ENCODE assay signal across 18 cellular contexts in the genomic region with DNA sequence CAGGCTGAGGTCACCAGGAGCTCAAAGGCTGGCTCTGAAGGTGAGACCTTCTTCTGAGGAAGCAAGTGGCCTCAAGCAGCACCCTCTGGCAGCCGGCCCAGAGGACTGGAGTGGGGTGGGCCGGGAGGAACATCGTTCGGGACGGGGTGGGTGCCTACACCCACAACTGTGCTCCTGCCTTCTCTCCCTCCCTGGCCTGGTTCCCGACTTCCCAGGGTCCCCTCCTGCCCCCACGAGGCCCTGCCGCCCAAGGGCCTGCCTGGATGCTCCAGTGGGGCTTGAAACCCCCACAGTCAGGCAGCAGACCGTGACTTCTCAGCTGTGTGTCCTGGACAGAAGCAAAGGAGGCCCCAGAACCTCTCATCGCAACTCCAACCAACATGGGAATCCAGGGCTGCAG.
"Had no signal": no experiment of that assay in that cellular context is flagged by ENCODE, and none has a peak within 500 bp of the region (broad histone marks: within the 10 kb centered on the region; RNA-seq: fewer than 3 reads in every experiment).

No MANE protein-coding gene starts in this region.

- DNase-seq: activated CD4-positive, alpha-beta T cell treated with anti-CD3 and anti-CD28 coated beads, Interleukin-2, amount 50 U/mL, for 1 hour; activated naive CD4-positive, alpha-beta T cell treated with anti-CD3 and anti-CD28 coated beads, Interleukin-2, amount 10 ng/mL, durations not matched to agents 7 days and 5 days; activated T-cell treated with anti-CD3 and anti-CD28 coated beads for 4 hours; erythroblast; gastrocnemius medialis; heart left ventricle; stimulated activated CD4-positive, alpha-beta T cell treated with anti-CD3 and anti-CD28 coated beads, Interleukin-4, amount 100 ng/mL, for 4 hours; stimulated activated CD8-positive, alpha-beta memory T cell treated with anti-CD3 and anti-CD28 coated beads, Interleukin-4, amount 100 ng/mL, for 48 hours; stimulated activated naive CD4-positive, alpha-beta T cell treated with Interleukin-2 at 50 U/mL for 16 hours had no signal

- H3K36me3 ChIP-seq: ascending aorta, gastrocnemius medialis, heart left ventricle, suprapubic skin, upper lobe of right lung had no signal

- H3K4me1 Mint-ChIP-seq: activated naive CD4-positive, alpha-beta T cell treated with anti-CD3 and anti-CD28 coated beads, Interleukin-2, amount 10 ng/mL, durations not matched to agents 7 days and 5 days had no signal

- H3K27ac ChIP-seq: ascending aorta, gastrocnemius medialis, heart left ventricle, psoas muscle, suprapubic skin, upper lobe of right lung had no signal

- H3K4me3 Mint-ChIP-seq: activated naive CD4-positive, alpha-beta T cell treated with anti-CD3 and anti-CD28 coated beads, Interleukin-2, amount 10 ng/mL, durations not matched to agents 7 days and 5 days; activated T-helper 17 cell treated with anti-CD3 and anti-CD28 coated beads, Interleukin-2, amount 50 U/mL, for 72 hours; nephron; T-helper 2 cell treated with Interferon-gamma antibody and Interleukin-4, amounts not matched to agents 5 μg/mL and 100 μg/mL, for 36 hours had no signal

- H3K9me3 ChIP-seq: ascending aorta, gastrocnemius medialis, heart left ventricle, psoas muscle, suprapubic skin, upper lobe of right lung had no signal

- H3K36me3 Mint-ChIP-seq: activated naive CD4-positive, alpha-beta T cell treated with anti-CD3 and anti-CD28 coated beads, Interleukin-2, amount 10 ng/mL, durations not matched to agents 7 days and 5 days had no signal

- H3K27ac Mint-ChIP-seq: activated naive CD4-positive, alpha-beta T cell treated with anti-CD3 and anti-CD28 coated beads, Interleukin-2, amount 10 ng/mL, durations not matched to agents 7 days and 5 days; activated T-helper 17 cell treated with anti-CD3 and anti-CD28 coated beads, Interleukin-2, amount 50 U/mL, for 72 hours; T-helper 2 cell treated with Interferon-gamma antibody and Interleukin-4, amounts not matched to agents 5 μg/mL and 100 μg/mL, for 36 hours had no signal

- H3K4me2 ChIP-seq: smooth muscle cell had no signal

- H3K4me3 ChIP-seq: ascending aorta, gastrocnemius medialis, heart left ventricle, psoas muscle, smooth muscle cell, suprapubic skin, upper lobe of right lung had no signal

- H3K27me3 Mint-ChIP-seq: activated T-helper 17 cell treated with anti-CD3 and anti-CD28 coated beads, Interleukin-2, amount 50 U/mL, for 72 hours had no signal

- H3K9me3 Mint-ChIP-seq: activated naive CD4-positive, alpha-beta T cell treated with anti-CD3 and anti-CD28 coated beads, Interleukin-2, amount 10 ng/mL, durations not matched to agents 7 days and 5 days; activated T-helper 17 cell treated with anti-CD3 and anti-CD28 coated beads, Interleukin-2, amount 50 U/mL, for 72 hours; nephron; T-helper 2 cell treated with Interferon-gamma antibody and Interleukin-4, amounts not matched to agents 5 μg/mL and 100 μg/mL, for 36 hours had no signal

- ATAC-seq: activated CD4-positive, CD25-positive, alpha-beta regulatory T cell treated with anti-CD3 and anti-CD28 coated beads, Interleukin-2, amount 50 U/mL, for 24 hours; activated T-helper 17 cell treated with anti-CD3 and anti-CD28 coated beads, Interleukin-2, amount 50 U/mL, for 72 hours; gastrocnemius medialis; heart left ventricle; psoas muscle; upper lobe of right lung had no signal

- H3K27me3 ChIP-seq: ascending aorta, gastrocnemius medialis, upper lobe of right lung had no signal

- H3K4me1 ChIP-seq: gastrocnemius medialis, psoas muscle had no signal
